In genomic region chrX:102599950-102600579, GRCh38 we compare ENCODE assay signal across 8 cellular contexts. TPM values are rescaled to one million over a fixed set of nuclear protein-coding genes. Genes with fewer than 3 reads are reported as not detected.
A peak's percentile ranks its signal among the peaks of the same experiment; 100 is the strongest.
DNase-seq lines count a peak whose midpoint lies in the region; ATAC-seq and TF ChIP-seq lines count a peak whose summit lies in the region.

No MANE protein-coding gene starts in this region.

- H3K4me3 ChIP-seq in CD8-positive, alpha-beta T cell (ENCODE audit: low read depth, low read length): peak overlapping the region; percentile 85
- peak overlapping the region; percentile 68 for H3K4me3 ChIP-seq in LNCaP clone FGC (ENCODE audit: low read depth, low read length)
- H3K4me3 ChIP-seq in breast epithelium: peak overlapping the region; percentile 53 to 70 (median 60)

- H3K27ac Mint-ChIP-seq in CD8-positive, alpha-beta T cell: peak overlapping the region; percentile 99

- H3K4me1 ChIP-seq in CD8-positive, alpha-beta T cell (ENCODE audit: insufficient read depth, low read length): peaks cover 5% of the 10 kb centered on the region
- H3K4me1 ChIP-seq in breast epithelium: no peaks in the 10 kb centered on the region

- no peaks in the 10 kb centered on the region for H3K27me3 Mint-ChIP-seq in CD8-positive, alpha-beta T cell (ENCODE audit: low read depth)

- H3K9me3 ChIP-seq in CD8-positive, alpha-beta T cell (ENCODE audit: low read length): no peaks in the 10 kb centered on the region
- H3K9me3 ChIP-seq in breast epithelium: no peaks in the 10 kb centered on the region

- intact Hi-C loops in CD8-positive, alpha-beta T cell (cut with DNase I, micrococcal nuclease): loop anchor here (1.0 to 10.0 kb wide), 5 partner anchors 51 to 169 kb away; partner anchors contain the start of genes GPRASP1 (in 1 of the 2), GPRASP2 (in 1 of the 2) and GPRASP3 (in 1 of the 2)
- intact Hi-C loops in breast epithelium (cut with DNase I; ENCODE audit: low total_unique reads): no loop called here

- peak overlapping the region; percentile 84 for H3K27ac ChIP-seq in CD8-positive, alpha-beta T cell (ENCODE audit: low read depth, low read length)
- H3K27ac ChIP-seq in breast epithelium: peak overlapping the region; percentile 81 to 84

- H3K4me3 Mint-ChIP-seq in CD8-positive, alpha-beta T cell: peak overlapping the region; percentile 99

- peaks cover 24% of the 10 kb centered on the region for H3K36me3 Mint-ChIP-seq in CD8-positive, alpha-beta T cell

- POLR2A ChIA-PET in CD8-positive, alpha-beta T cell (lab: Charles Lee): interaction anchor here (1.3 to 2.3 kb wide), 2 partner anchors 51 to 60 kb away, joined by 5 to 9 read pairs; partner anchors contain the start of gene GPRASP1

- no peaks in the 10 kb centered on the region for H3K9me3 Mint-ChIP-seq in CD8-positive, alpha-beta T cell

- no peak for TF ChIP-seq POLR2A in breast epithelium (IDR thresholded peaks at IDR 0.05)

- no peaks in the 10 kb centered on the region for H3K36me3 ChIP-seq in CD8-positive, alpha-beta T cell (ENCODE audit: insufficient read depth, low read length)
- no peaks in the 10 kb centered on the region for H3K36me3 ChIP-seq in breast epithelium

- H3K27me3 ChIP-seq in CD8-positive, alpha-beta T cell (ENCODE audit: insufficient read depth, low read length): no peaks in the 10 kb centered on the region
- H3K27me3 ChIP-seq in breast epithelium: peaks cover 0 to 13% of the 10 kb centered on the region in 2 donors

- no peak for TF ChIP-seq CTCF in CD8-positive, alpha-beta T cell (IDR thresholded peaks at IDR 0.05)
- TF ChIP-seq CTCF in LNCaP clone FGC (IDR thresholded peaks at IDR 0.05; ENCODE audit: control insufficient read depth, extremely low read depth, insufficient read depth) (peak; percentile 7; the same call in 1 of the 2 replicates), breast epithelium (IDR thresholded peaks at IDR 0.05) (no peak)

- CTCF ChIA-PET in CD8-positive, alpha-beta T cell (lab: Charles Lee): no interaction called here

- ATAC-seq in CD8-positive, alpha-beta T cell: peak; percentile 4
- peak; percentile 20 for ATAC-seq in GM21526 (IDR thresholded peaks at IDR 0.05; ENCODE audit: low FRiP score, unreplicated experiment)
- peak; percentile 28 for ATAC-seq in left lobe of liver

- peaks cover 49% of the 10 kb centered on the region for H3K4me1 Mint-ChIP-seq in CD8-positive, alpha-beta T cell (ENCODE audit: low read depth)

- DNase-seq in CD8-positive, alpha-beta T cell: no peak
- DNase-seq in LNCaP clone FGC (ENCODE audit: low read depth) (no peak), breast epithelium (ENCODE audit: low spot score in 2 of 2) (no peak), left lobe of liver (ENCODE audit: low spot score) (no peak), superior temporal gyrus (ENCODE audit: extremely low spot score) (peak; percentile 31), NCI-H187 treated with DMSO at 0.1 percent for 48 hours (lab: John Stamatoyannopoulos, UW) (no peak), ureter (ENCODE audit: low spot score) (no peak)

RNA-seq across cellular contexts. Expression of gene ARMCX5, which starts 0.8 kb away (rescaled TPM):
- total RNA-seq in CD8-positive, alpha-beta T cell: 10 to 100 TPM; 13.3 to 14.7 TPM
- 10 to 100 TPM; 13.9 to 21.5 (median 16.4) TPM for total RNA-seq in breast epithelium
- total RNA-seq in left lobe of liver: 4.7 TPM
- total RNA-seq in ureter: 19.0 TPM

RNA-seq across cellular contexts. Expression of gene GPRASP1, which starts 51.2 kb away (rescaled TPM):
- 10 to 100 TPM; 65.4 to 67.3 TPM for total RNA-seq in CD8-positive, alpha-beta T cell
- total RNA-seq in breast epithelium (10 to 100 TPM in 2 of 3 donors, 1 to 10 TPM in 1; 7.5 to 16.1 (median 16.1) TPM), left lobe of liver (1.4 TPM), ureter (16.8 TPM)
